ENCODE assay signal across 23 cellular contexts in the genomic region with DNA sequence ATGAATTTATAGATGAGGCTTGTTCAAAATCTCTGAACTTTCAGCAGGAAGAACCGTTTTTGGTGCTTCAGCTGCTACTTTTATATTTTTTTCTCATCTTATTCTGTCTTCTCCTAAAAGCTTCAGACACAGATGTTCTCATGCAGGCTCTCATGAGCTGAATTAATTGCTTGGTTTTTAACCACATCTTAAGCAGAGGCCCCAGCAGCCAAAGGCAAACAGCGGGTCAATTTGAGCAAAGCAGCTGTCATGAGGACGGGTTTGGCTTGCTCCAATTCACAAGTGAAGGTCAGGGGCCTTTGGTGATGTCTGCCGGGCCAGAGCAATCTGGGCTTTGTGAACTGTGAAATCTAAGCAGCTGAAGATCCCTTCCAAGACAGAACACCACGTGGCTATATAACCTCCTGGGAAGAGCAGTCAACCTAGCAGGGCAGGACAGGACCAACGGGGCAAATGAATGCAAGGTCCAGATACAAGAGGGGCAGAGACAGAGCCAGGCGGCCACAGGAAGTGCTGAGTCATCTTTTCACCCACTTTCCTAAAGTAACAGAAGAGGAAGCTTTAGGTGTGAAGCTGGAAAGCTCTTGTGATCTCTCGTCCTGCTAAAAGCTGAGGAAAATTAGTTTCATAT.
A peak's percentile ranks its signal among the peaks of the same experiment; 100 is the strongest.
DNase-seq lines count a peak whose midpoint lies in the region; ATAC-seq and TF ChIP-seq lines count a peak whose summit lies in the region.
"Had no signal": no experiment of that assay in that cellular context is flagged by ENCODE, and none has a peak within 500 bp of the region (broad histone marks: within the 10 kb centered on the region; RNA-seq: fewer than 3 reads in every experiment).

No MANE protein-coding gene starts in this region.

- intact Hi-C loops in Right ventricle myocardium superior (cut with DNase I) (no loop called here), upper lobe of right lung (cut with DNase I) (no loop called here), colonic mucosa (cut with DNase I) (no loop called here)
- intact Hi-C loops in CD4-positive, alpha-beta memory T cell (cut with micrococcal nuclease), result no loop called here

- H3K27ac Mint-ChIP-seq in CD4-positive, alpha-beta memory T cell, result no peak overlapping the region
- H3K27ac Mint-ChIP-seq: activated naive CD4-positive, alpha-beta T cell treated with anti-CD3 and anti-CD28 coated beads, Interleukin-2, amount 50 U/mL, for 24 hours; CD14-positive monocyte; neural progenitor cell; progenitor cell of endocrine pancreas had no signal

- H3K27me3 ChIP-seq in right atrium auricular region (no peaks in the 10 kb centered on the region), upper lobe of right lung (no peaks in the 10 kb centered on the region), colonic mucosa (no peaks in the 10 kb centered on the region)
- H3K27me3 ChIP-seq in CD4-positive, alpha-beta memory T cell (ENCODE audit: insufficient read depth, low read length), result no peaks in the 10 kb centered on the region
- H3K27me3 ChIP-seq: ascending aorta, neural progenitor cell had no signal

- POLR2A ChIA-PET in CD4-positive, alpha-beta memory T cell (lab: Charles Lee; ENCODE audit: partially characterized antibody), result no interaction called here

- no peaks in the 10 kb centered on the region for H3K9me3 ChIP-seq in right atrium auricular region
- H3K9me3 ChIP-seq in upper lobe of right lung, result no peaks in the 10 kb centered on the region
- H3K9me3 ChIP-seq in colonic mucosa, result no peaks in the 10 kb centered on the region
- no peaks in the 10 kb centered on the region for H3K9me3 ChIP-seq in CD4-positive, alpha-beta memory T cell (ENCODE audit: control insufficient read depth in 1 of 2, low read length in 2 of 2)
- H3K9me3 ChIP-seq: ascending aorta, heart right ventricle, left lung, suprapubic skin had no signal

- H3K4me3 Mint-ChIP-seq in CD4-positive, alpha-beta memory T cell, result no peak overlapping the region
- H3K4me3 Mint-ChIP-seq: activated naive CD4-positive, alpha-beta T cell treated with anti-CD3 and anti-CD28 coated beads, Interleukin-2, amount 50 U/mL, for 24 hours; CD14-positive monocyte; neural progenitor cell had no signal

- H3K9ac ChIP-seq in colonic mucosa (ENCODE audit: low read depth in 2 of 2, low read length in 2 of 2), result no peak overlapping the region
- H3K9ac ChIP-seq: neural progenitor cell had no signal

- no peaks in the 10 kb centered on the region for H3K36me3 ChIP-seq in right atrium auricular region
- H3K36me3 ChIP-seq in upper lobe of right lung, result no peaks in the 10 kb centered on the region
- no peaks in the 10 kb centered on the region for H3K36me3 ChIP-seq in colonic mucosa
- no peaks in the 10 kb centered on the region for H3K36me3 ChIP-seq in CD4-positive, alpha-beta memory T cell (ENCODE audit: insufficient read depth, low read length)
- H3K36me3 ChIP-seq: ascending aorta, heart right ventricle, left lung, neural progenitor cell, suprapubic skin had no signal

- H3K4me3 ChIP-seq in right atrium auricular region, result no peak overlapping the region
- H3K4me3 ChIP-seq in upper lobe of right lung, result no peak overlapping the region
- no peak overlapping the region for H3K4me3 ChIP-seq in colonic mucosa
- no peak overlapping the region for H3K4me3 ChIP-seq in CD4-positive, alpha-beta memory T cell (ENCODE audit: low read length in 2 of 2)
- H3K4me3 ChIP-seq: ascending aorta, heart right ventricle, left lung, neural progenitor cell, skin epidermis, suprapubic skin had no signal

- no peak overlapping the region for H3K27ac ChIP-seq in right atrium auricular region
- H3K27ac ChIP-seq in upper lobe of right lung, result no peak overlapping the region
- H3K27ac ChIP-seq in colonic mucosa, result no peak overlapping the region
- no peak overlapping the region for H3K27ac ChIP-seq in CD4-positive, alpha-beta memory T cell (ENCODE audit: low read depth, low read length)
- H3K27ac ChIP-seq: ascending aorta, heart right ventricle, left lung, neural progenitor cell, skin epidermis, suprapubic skin had no signal

- DNase-seq in right atrium auricular region (ENCODE audit: low spot score), result peak; percentile 18
- no peak for DNase-seq in Right ventricle myocardium superior
- peak; percentile 29 for DNase-seq in OCI-M1 (lab: John Stamatoyannopoulos, UW)
- peak; percentile 12 for DNase-seq in kidney tubule cell (ENCODE audit: low spot score)
- no peak for DNase-seq in upper lobe of right lung
- no peak for DNase-seq in colonic mucosa
- DNase-seq in UCSD-AML1 (lab: John Stamatoyannopoulos, UW; ENCODE audit: unreplicated experiment), result no peak
- DNase-seq in CD4-positive, alpha-beta memory T cell, result no peak
- DNase-seq: caudate nucleus; GF-D8; heart right ventricle; NCI-H524 treated with DMSO at 0.1 percent for 48 hours; stimulated activated CD4-positive, alpha-beta T cell treated with anti-CD3 and anti-CD28 coated beads, Interleukin-1b, Interleukin-23, amount 100 ng/mL, for 48 hours; T1000 had no signal

- no peak for ATAC-seq in Right ventricle myocardium superior (ENCODE audit: poor library complexity)
- ATAC-seq in upper lobe of right lung, result peak; percentile 31
- ATAC-seq: activated CD4-positive, CD25-positive, alpha-beta regulatory T cell treated with anti-CD3 and anti-CD28 coated beads, Interleukin-2, amount 50 U/mL, for 24 hours; heart right ventricle; left lung had no signal

- CTCF ChIA-PET in CD4-positive, alpha-beta memory T cell (lab: Charles Lee; ENCODE audit: partially characterized antibody), result no interaction called here

- peaks cover 14 to 16% of the 10 kb centered on the region in 2 donors for H3K27me3 Mint-ChIP-seq in CD4-positive, alpha-beta memory T cell

- H3K4me1 Mint-ChIP-seq in CD4-positive, alpha-beta memory T cell, result no peaks in the 10 kb centered on the region
- H3K4me1 Mint-ChIP-seq: activated naive CD4-positive, alpha-beta T cell treated with anti-CD3 and anti-CD28 coated beads, Interleukin-2, amount 50 U/mL, for 24 hours had no signal

- H3K36me3 Mint-ChIP-seq in CD4-positive, alpha-beta memory T cell, result no peaks in the 10 kb centered on the region
- H3K36me3 Mint-ChIP-seq: activated naive CD4-positive, alpha-beta T cell treated with anti-CD3 and anti-CD28 coated beads, Interleukin-2, amount 50 U/mL, for 24 hours; CD14-positive monocyte; neural progenitor cell had no signal

- no peaks in the 10 kb centered on the region for H3K9me3 Mint-ChIP-seq in CD4-positive, alpha-beta memory T cell
- H3K9me3 Mint-ChIP-seq: neural progenitor cell had no signal

- TF ChIP-seq CTCF in right atrium auricular region (IDR thresholded peaks at IDR 0.05) (no peak), upper lobe of right lung (IDR thresholded peaks at IDR 0.05) (no peak), colonic mucosa (IDR thresholded peaks at IDR 0.05) (no peak)

- no peaks in the 10 kb centered on the region for H3K4me1 ChIP-seq in right atrium auricular region
- H3K4me1 ChIP-seq in upper lobe of right lung, result no peaks in the 10 kb centered on the region
- no peaks in the 10 kb centered on the region for H3K4me1 ChIP-seq in colonic mucosa
- H3K4me1 ChIP-seq in CD4-positive, alpha-beta memory T cell (ENCODE audit: insufficient read depth, low read length), result no peaks in the 10 kb centered on the region
- H3K4me1 ChIP-seq: ascending aorta, heart right ventricle, left lung, neural progenitor cell, suprapubic skin had no signal

Comparison
In these comparisons a context has a peak if more than half of its experiments do, and no peak if none do; other contexts are left out.
1. DNase-seq: peak in right atrium auricular region (single experiment), OCI-M1 (single experiment) and kidney tubule cell (single experiment); none in Right ventricle myocardium superior (single experiment), upper lobe of right lung (single experiment), colonic mucosa (single experiment), UCSD-AML1 (single experiment) and CD4-positive, alpha-beta memory T cell (0 of 5).